ENCODE assay signal across 12 cellular contexts in the genomic region with DNA sequence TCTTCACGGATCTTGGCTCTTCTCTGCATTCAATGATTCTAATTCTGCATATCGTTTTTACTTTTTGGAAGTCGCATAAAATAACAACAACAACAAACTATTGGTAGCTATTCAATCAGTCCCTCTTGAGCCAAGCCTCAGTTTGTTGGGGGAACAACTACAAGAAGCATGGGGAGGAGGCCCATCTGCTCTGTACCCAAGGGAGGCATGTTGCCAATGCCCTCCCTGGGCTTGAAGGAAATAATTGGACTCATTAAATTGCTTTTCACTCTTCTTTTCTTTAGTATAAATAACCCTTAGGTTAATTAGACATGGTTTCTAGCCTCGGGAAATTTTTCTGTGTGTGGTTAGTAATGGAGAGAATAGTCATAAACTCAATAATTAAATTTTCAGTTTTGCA.
DNase-seq lines count a peak whose midpoint lies in the region; ATAC-seq lines count a peak whose summit lies in the region.
"Had no signal": no experiment of that assay in that cellular context is flagged by ENCODE, and none has a peak within 500 bp of the region (broad histone marks: within the 10 kb centered on the region; RNA-seq: fewer than 3 reads in every experiment).

No MANE protein-coding gene starts in this region.

- ATAC-seq in GM19452 (IDR thresholded peaks at IDR 0.05; ENCODE audit: unreplicated experiment): no peak

- peak; percentile 47 for DNase-seq in DMS 273 (lab: John Stamatoyannopoulos, UW; ENCODE audit: unreplicated experiment)
- peak; percentile 60 for DNase-seq in NCI-H1105 (lab: John Stamatoyannopoulos, UW)
- DNase-seq in NCI-H446 treated with DMSO at 0.1 percent for 48 hours (lab: John Stamatoyannopoulos, UW): peak; percentile 33
- peak; percentile 82 for DNase-seq in cerebellar cortex (ENCODE audit: low spot score)
- no peak for DNase-seq in stimulated activated naive CD4-positive, alpha-beta T cell (lab: John Stamatoyannopoulos, UW)
- DNase-seq in GM19238 (ENCODE audit: insufficient read length, low spot score): no peak
- DNase-seq: CD4-positive, alpha-beta memory T cell; DMS53; GM23248; H7; IMR-90 had no signal

Comparison
In these comparisons a context has a peak if more than half of its experiments do, and no peak if none do; other contexts are left out.
1. DNase-seq: peak in DMS 273 (single experiment), NCI-H1105 (single experiment), NCI-H446 treated with DMSO at 0.1 percent for 48 hours (single experiment) and cerebellar cortex (single experiment); none in stimulated activated naive CD4-positive, alpha-beta T cell (0 of 6) and GM19238 (single experiment).